ENCODE assay signal across 20 cellular contexts in genomic region chr5:72243706-72244105, GRCh38.
"Had no signal": no experiment of that assay in that cellular context is flagged by ENCODE, and none has a peak within 500 bp of the region (broad histone marks: within the 10 kb centered on the region; RNA-seq: fewer than 3 reads in every experiment).

No MANE protein-coding gene starts in this region.

- H3K4me1 ChIP-seq: prostate gland had no signal

- H3K9me3 Mint-ChIP-seq: activated B cell treated with CpG ODN at 0.5 μM for 24 hours; activated naive CD4-positive, alpha-beta T cell treated with anti-CD3 and anti-CD28 coated beads, Interleukin-2, amount 50 U/mL, for 72 hours; activated T-cell treated with anti-CD3 and anti-CD28 coated beads, Interleukin-2, amount 50 U/mL, for 24 hours; activated T-helper 17 cell treated with anti-CD3 and anti-CD28 coated beads, Interleukin-2, amount 50 U/mL, for 72 hours; naive thymus-derived CD8-positive, alpha-beta T cell had no signal

- H3K4me3 ChIP-seq: breast epithelium, colonic mucosa, left lung, ovary, prostate gland, spleen, tibial nerve had no signal

- ATAC-seq: activated CD4-positive, alpha-beta T cell treated with anti-CD3 and anti-CD28 coated beads for 36 hours; activated naive CD4-positive, alpha-beta T cell treated with anti-CD3 and anti-CD28 coated beads, Interleukin-2, amount 50 U/mL, for 72 hours; activated T-helper 17 cell treated with anti-CD3 and anti-CD28 coated beads, Interleukin-2, amount 50 U/mL, for 72 hours; left lung; naive thymus-derived CD8-positive, alpha-beta T cell had no signal

- H3K27me3 Mint-ChIP-seq: activated B cell treated with CpG ODN at 0.5 μM for 24 hours; activated CD4-positive, alpha-beta T cell treated with anti-CD3 and anti-CD28 coated beads for 36 hours; activated T-cell treated with anti-CD3 and anti-CD28 coated beads, Interleukin-2, amount 50 U/mL, for 24 hours; activated T-helper 17 cell treated with anti-CD3 and anti-CD28 coated beads, Interleukin-2, amount 50 U/mL, for 72 hours; naive thymus-derived CD8-positive, alpha-beta T cell had no signal

- H3K4me3 Mint-ChIP-seq: activated B cell treated with CpG ODN at 0.5 μM for 24 hours; activated CD4-positive, alpha-beta T cell treated with anti-CD3 and anti-CD28 coated beads for 36 hours; activated T-cell treated with anti-CD3 and anti-CD28 coated beads, Interleukin-2, amount 50 U/mL, for 24 hours; activated T-helper 17 cell treated with anti-CD3 and anti-CD28 coated beads, Interleukin-2, amount 50 U/mL, for 72 hours; naive thymus-derived CD8-positive, alpha-beta T cell had no signal

- H3K36me3 Mint-ChIP-seq: activated naive CD4-positive, alpha-beta T cell treated with anti-CD3 and anti-CD28 coated beads, Interleukin-2, amount 50 U/mL, for 72 hours had no signal

- DNase-seq: activated B cell treated with CpG ODN at 0.5 μM for 24 hours; activated CD4-positive, alpha-beta T cell treated with anti-CD3 and anti-CD28 coated beads for 36 hours; activated CD4-positive, alpha-beta T cell treated with anti-CD3 and anti-CD28 coated beads, Interleukin-2, amount 50 U/mL, for 4 hours; activated CD8-positive, alpha-beta memory T cell treated with anti-CD3 and anti-CD28 coated beads for 24 hours; activated CD8-positive, alpha-beta memory T cell treated with anti-CD3 and anti-CD28 coated beads, Interleukin-2, amount 50 U/mL, for 4 hours; activated T-cell treated with anti-CD3 and anti-CD28 coated beads, Interleukin-2, amount 50 U/mL, for 24 hours; colonic mucosa; foreskin fibroblast; left lung; naive thymus-derived CD8-positive, alpha-beta T cell; ovary; spleen; stimulated activated CD4-positive, alpha-beta T cell treated with anti-CD3 and anti-CD28 coated beads, Interleukin-4, amount 100 ng/mL, for 1 hour; stimulated activated naive CD4-positive, alpha-beta T cell; T-helper 1 cell had no signal

- H3K36me3 ChIP-seq: breast epithelium, colonic mucosa, left lung, ovary, prostate gland, tibial nerve had no signal

- H3K9me3 ChIP-seq: breast epithelium, colonic mucosa, left lung, ovary, prostate gland, spleen, tibial nerve had no signal

- H3K27me3 ChIP-seq: breast epithelium, colonic mucosa, left lung, ovary, spleen, tibial nerve had no signal

- H3K27ac Mint-ChIP-seq: activated B cell treated with CpG ODN at 0.5 μM for 24 hours; activated CD4-positive, alpha-beta T cell treated with anti-CD3 and anti-CD28 coated beads for 36 hours; activated naive CD4-positive, alpha-beta T cell treated with anti-CD3 and anti-CD28 coated beads, Interleukin-2, amount 50 U/mL, for 72 hours; activated T-cell treated with anti-CD3 and anti-CD28 coated beads, Interleukin-2, amount 50 U/mL, for 24 hours; activated T-helper 17 cell treated with anti-CD3 and anti-CD28 coated beads, Interleukin-2, amount 50 U/mL, for 72 hours; naive thymus-derived CD8-positive, alpha-beta T cell had no signal

- H3K27ac ChIP-seq: breast epithelium, colonic mucosa, left lung, spleen, tibial nerve had no signal
